ENCODE assay signal across 8 cellular contexts in genomic region chr2:149038442-149039212, GRCh38. TPM values are rescaled to one million over a fixed set of nuclear protein-coding genes. Genes with fewer than 3 reads are reported as not detected.
A peak's percentile ranks its signal among the peaks of the same experiment; 100 is the strongest.
DNase-seq lines count a peak whose midpoint lies in the region; ATAC-seq and TF ChIP-seq lines count a peak whose summit lies in the region.

A gene with protein sequence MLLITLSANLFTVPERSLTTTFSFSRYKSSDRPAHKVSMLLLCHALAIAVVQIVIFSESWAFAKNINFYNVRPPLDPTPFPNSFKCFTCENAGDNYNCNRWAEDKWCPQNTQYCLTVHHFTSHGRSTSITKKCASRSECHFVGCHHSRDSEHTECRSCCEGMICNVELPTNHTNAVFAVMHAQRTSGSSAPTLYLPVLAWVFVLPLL (plus strand): TSS chr2:149038699. CDS start chr2:149130949, 92,250 bp downstream.

- POLR2A ChIA-PET in CD8-positive, alpha-beta T cell (lab: Charles Lee) = no interaction called here

- peaks cover 68% of the 10 kb centered on the region for H3K27me3 Mint-ChIP-seq in stimulated activated naive CD8-positive, alpha-beta T cell treated with anti-CD3 and anti-CD28 coated beads, Interleukin-15, amount 100 ng/mL, for 72 hours
- H3K27me3 Mint-ChIP-seq in CD8-positive, alpha-beta T cell (ENCODE audit: low read depth) = peaks cover 52% of the 10 kb centered on the region
- peaks cover 9 to 20% (median 19%) of the 10 kb centered on the region in 3 donors for H3K27me3 Mint-ChIP-seq in immature natural killer cell (ENCODE audit: low read depth in 3 of 3)

- intact Hi-C loops in CD8-positive, alpha-beta T cell (cut with DNase I, micrococcal nuclease) = no loop called here

- H3K4me3 Mint-ChIP-seq in stimulated activated naive CD8-positive, alpha-beta T cell treated with anti-CD3 and anti-CD28 coated beads, Interleukin-15, amount 100 ng/mL, for 72 hours = peak within 1 kb of the TSS; percentile 33 to 40
- no peak within 1 kb of the TSS for H3K4me3 Mint-ChIP-seq in CD8-positive, alpha-beta T cell
- no peak within 1 kb of the TSS for H3K4me3 Mint-ChIP-seq in immature natural killer cell

- CTCF ChIA-PET in CD8-positive, alpha-beta T cell (lab: Charles Lee) = interaction anchor here (1.1 kb wide), 1 partner anchor 22 kb away, joined by 4 read pairs; no protein-coding TSS in a partner anchor

- ATAC-seq in HG03175 (IDR thresholded peaks at IDR 0.05; ENCODE audit: unreplicated experiment) = peak; percentile 71
- ATAC-seq in stimulated activated naive CD8-positive, alpha-beta T cell treated with anti-CD3 and anti-CD28 coated beads, Interleukin-15, amount 100 ng/mL, for 72 hours = peak; percentile 62
- no peak for ATAC-seq in CD8-positive, alpha-beta T cell

- H3K9me3 ChIP-seq in SK-N-MC (ENCODE audit: low read depth, low read length) (no peaks in the 10 kb centered on the region), iPS-18a (ENCODE audit: control insufficient read depth, low read depth, low read length) (no peaks in the 10 kb centered on the region)
- H3K9me3 ChIP-seq in CD8-positive, alpha-beta T cell (ENCODE audit: low read length) = no peaks in the 10 kb centered on the region

- no peak within 1 kb of the TSS for H3K27ac Mint-ChIP-seq in stimulated activated naive CD8-positive, alpha-beta T cell treated with anti-CD3 and anti-CD28 coated beads, Interleukin-15, amount 100 ng/mL, for 72 hours
- H3K27ac Mint-ChIP-seq in CD8-positive, alpha-beta T cell = no peak within 1 kb of the TSS
- H3K27ac Mint-ChIP-seq in immature natural killer cell = no peak within 1 kb of the TSS

- H3K9me3 Mint-ChIP-seq in stimulated activated naive CD8-positive, alpha-beta T cell treated with anti-CD3 and anti-CD28 coated beads, Interleukin-15, amount 100 ng/mL, for 72 hours = no peaks in the 10 kb centered on the region
- no peaks in the 10 kb centered on the region for H3K9me3 Mint-ChIP-seq in CD8-positive, alpha-beta T cell
- H3K9me3 Mint-ChIP-seq in immature natural killer cell = no peaks in the 10 kb centered on the region

- H3K4me1 Mint-ChIP-seq in stimulated activated naive CD8-positive, alpha-beta T cell treated with anti-CD3 and anti-CD28 coated beads, Interleukin-15, amount 100 ng/mL, for 72 hours = no peaks in the 10 kb centered on the region
- H3K4me1 Mint-ChIP-seq in CD8-positive, alpha-beta T cell (ENCODE audit: low read depth) = peaks cover 5% of the 10 kb centered on the region
- H3K4me1 Mint-ChIP-seq in immature natural killer cell = no peaks in the 10 kb centered on the region

- H3K36me3 ChIP-seq in SK-N-MC (ENCODE audit: insufficient read depth, low read length) (no peaks in the 10 kb centered on the region), iPS-18a (ENCODE audit: control insufficient read depth, low read depth, low read length) (no peaks in the 10 kb centered on the region)
- H3K36me3 ChIP-seq in CD8-positive, alpha-beta T cell (ENCODE audit: insufficient read depth, low read length) = no peaks in the 10 kb centered on the region

- H3K4me1 ChIP-seq in iPS-18a (ENCODE audit: control insufficient read depth, low read depth, low read length) = no peaks in the 10 kb centered on the region
- no peaks in the 10 kb centered on the region for H3K4me1 ChIP-seq in CD8-positive, alpha-beta T cell (ENCODE audit: insufficient read depth, low read length)

- DNase-seq in D341Med (ENCODE audit: low spot score) (peak; percentile 62), GM19238 (ENCODE audit: insufficient read length, low spot score) (peak; percentile 23), SK-N-MC (ENCODE audit: low read depth, low spot score) (no peak), immature natural killer cell (no peak)
- no peak for DNase-seq in stimulated activated naive CD8-positive, alpha-beta T cell treated with anti-CD3 and anti-CD28 coated beads, Interleukin-15, amount 100 ng/mL, for 72 hours
- no peak for DNase-seq in CD8-positive, alpha-beta T cell

- H3K9ac ChIP-seq in SK-N-MC (ENCODE audit: insufficient read length) (no peak within 1 kb of the TSS), iPS-18a (ENCODE audit: low read length) (peak within 1 kb of the TSS; percentile 18)

- H3K27me3 ChIP-seq in iPS-18a (ENCODE audit: control insufficient read depth, insufficient read depth, low read length) = peaks cover 26% of the 10 kb centered on the region
- peaks cover 14% of the 10 kb centered on the region for H3K27me3 ChIP-seq in CD8-positive, alpha-beta T cell (ENCODE audit: insufficient read depth, low read length)

- H3K4me3 ChIP-seq in SK-N-MC = peak within 1 kb of the TSS; percentile 30; the same call in 1 of the 2 replicates
- H3K4me3 ChIP-seq in iPS-18a (ENCODE audit: low read length) = peak within 1 kb of the TSS; percentile 58
- H3K4me3 ChIP-seq in CD8-positive, alpha-beta T cell (ENCODE audit: low read depth, low read length) = no peak within 1 kb of the TSS

- no peak for TF ChIP-seq CTCF in CD8-positive, alpha-beta T cell (IDR thresholded peaks at IDR 0.05)

- H3K27ac ChIP-seq in SK-N-MC = no peak within 1 kb of the TSS
- H3K27ac ChIP-seq in iPS-18a (ENCODE audit: low read length) = no peak within 1 kb of the TSS
- no peak within 1 kb of the TSS for H3K27ac ChIP-seq in CD8-positive, alpha-beta T cell (ENCODE audit: low read depth, low read length)

- H3K36me3 Mint-ChIP-seq in CD8-positive, alpha-beta T cell = no peaks in the 10 kb centered on the region
- no peaks in the 10 kb centered on the region for H3K36me3 Mint-ChIP-seq in immature natural killer cell

RNA-seq across cellular contexts. Expression of the gene that starts here (rescaled TPM):
- not detected for total RNA-seq in CD8-positive, alpha-beta T cell
- polyA plus RNA-seq in immature natural killer cell = not detected

Comparison
In these comparisons a context has a peak if more than half of its experiments do, and no peak if none do; other contexts are left out.
1. DNase-seq: peak in D341Med (single experiment) and GM19238 (single experiment); none in SK-N-MC (single experiment), stimulated activated naive CD8-positive, alpha-beta T cell treated with anti-CD3 and anti-CD28 coated beads, Interleukin-15, amount 100 ng/mL, for 72 hours (0 of 2), CD8-positive, alpha-beta T cell (0 of 7) and immature natural killer cell (0 of 3).
2. H3K4me3 Mint-ChIP-seq: peak in stimulated activated naive CD8-positive, alpha-beta T cell treated with anti-CD3 and anti-CD28 coated beads, Interleukin-15, amount 100 ng/mL, for 72 hours (2 of 2); none in CD8-positive, alpha-beta T cell (single experiment) and immature natural killer cell (0 of 5).